17 cellular contexts compared by ENCODE assay signal in genomic region chr1:111618081-111618480, GRCh38. TPM values are rescaled to one million over a fixed set of nuclear protein-coding genes. Genes with fewer than 3 reads are reported as not detected.
DNase-seq lines count a peak whose midpoint lies in the region; ATAC-seq and TF ChIP-seq lines count a peak whose summit lies in the region.
"Had no signal": no experiment of that assay in that cellular context is flagged by ENCODE, and none has a peak within 500 bp of the region (broad histone marks: within the 10 kb centered on the region; RNA-seq: fewer than 3 reads in every experiment).

No MANE protein-coding gene starts in this region.

- in situ Hi-C loops in GM13977 (cut with MboI; ENCODE audit: low pct_unique_long_range_greater_than_20kb, low sequenced_read_pairs, unreplicated experiment): loop anchor here (25.0 kb wide), 1 partner anchor 406 kb away; the partner anchor contains the start of gene DENND2D

- no peaks in the 10 kb centered on the region for H3K27me3 Mint-ChIP-seq in T-helper 1 cell treated with Interleukin-12 subunit alpha and Interleukin-12 subunit beta and Interleukin-4 antibody, amounts not matched to agents 30 μg/mL and 1 μg/mL, for 36 hours (ENCODE audit: low read depth)
- no peaks in the 10 kb centered on the region for H3K27me3 Mint-ChIP-seq in natural killer cell (ENCODE audit: low read depth in 2 of 2)

- peaks cover 62% of the 10 kb centered on the region for H3K4me1 Mint-ChIP-seq in T-helper 1 cell treated with Interleukin-12 subunit alpha and Interleukin-12 subunit beta and Interleukin-4 antibody, amounts not matched to agents 30 μg/mL and 1 μg/mL, for 36 hours (ENCODE audit: low read depth)
- peaks cover 66% of the 10 kb centered on the region in 2 donors for H3K4me1 Mint-ChIP-seq in natural killer cell

- H3K27ac Mint-ChIP-seq in T-helper 1 cell treated with Interleukin-12 subunit alpha and Interleukin-12 subunit beta and Interleukin-4 antibody, amounts not matched to agents 30 μg/mL and 1 μg/mL, for 36 hours: peak overlapping the region; percentile 76
- peak overlapping the region; percentile 84 to 86 for H3K27ac Mint-ChIP-seq in activated naive CD4-positive, alpha-beta T cell treated with anti-CD3 and anti-CD28 coated beads, Interleukin-2, amount 50 U/mL, for 72 hours
- H3K27ac Mint-ChIP-seq in natural killer cell: peak overlapping the region; percentile 12 to 95

- peak overlapping the region; percentile 67 for H3K4me3 Mint-ChIP-seq in T-helper 1 cell treated with Interleukin-12 subunit alpha and Interleukin-12 subunit beta and Interleukin-4 antibody, amounts not matched to agents 30 μg/mL and 1 μg/mL, for 36 hours
- H3K4me3 Mint-ChIP-seq in natural killer cell: peak overlapping the region; percentile 69

- intact Hi-C loops in natural killer cell (cut with micrococcal nuclease): no loop called here

- H3K9me3 Mint-ChIP-seq in T-helper 1 cell treated with Interleukin-12 subunit alpha and Interleukin-12 subunit beta and Interleukin-4 antibody, amounts not matched to agents 30 μg/mL and 1 μg/mL, for 36 hours: no peaks in the 10 kb centered on the region
- no peaks in the 10 kb centered on the region for H3K9me3 Mint-ChIP-seq in activated naive CD4-positive, alpha-beta T cell treated with anti-CD3 and anti-CD28 coated beads, Interleukin-2, amount 50 U/mL, for 72 hours
- no peaks in the 10 kb centered on the region for H3K9me3 Mint-ChIP-seq in natural killer cell

- TF ChIP-seq CTCF in GM13977 (IDR thresholded peaks at IDR 0.05; ENCODE audit: extremely low read depth, insufficient read depth, missing control alignments) (no peak), natural killer cell (IDR thresholded peaks at IDR 0.05) (no peak)

- DNase-seq in T-helper 1 cell (no peak), GM13977 (ENCODE audit: low spot score) (peak; percentile 60), natural killer cell (no peak), COR-L47 (lab: John Stamatoyannopoulos, UW) (no peak), UCSD-AML1 (lab: John Stamatoyannopoulos, UW; ENCODE audit: unreplicated experiment) (no peak)
- DNase-seq in activated naive CD4-positive, alpha-beta T cell treated with anti-CD3 and anti-CD28 coated beads, Interleukin-2, amount 50 U/mL, for 72 hours (ENCODE audit: low spot score in 2 of 2): no peak
- DNase-seq: amniotic stem cell; cortex of kidney; GDM1; left colon; NCI-H2029; NCI-H82; retina; stimulated activated CD4-positive, alpha-beta T cell treated with anti-CD3 and anti-CD28 coated beads, Interleukin-2, amount 100 ng/mL, for 24 hours; upper lobe of left lung had no signal

- peak; percentile 32 to 51 for ATAC-seq in activated naive CD4-positive, alpha-beta T cell treated with anti-CD3 and anti-CD28 coated beads, Interleukin-2, amount 50 U/mL, for 72 hours
- ATAC-seq in natural killer cell: no peak
- no peak for ATAC-seq in GM19395 (IDR thresholded peaks at IDR 0.05; ENCODE audit: unreplicated experiment)
- ATAC-seq: left colon had no signal

- peaks cover 37% of the 10 kb centered on the region for H3K36me3 Mint-ChIP-seq in T-helper 1 cell treated with Interleukin-12 subunit alpha and Interleukin-12 subunit beta and Interleukin-4 antibody, amounts not matched to agents 30 μg/mL and 1 μg/mL, for 36 hours (ENCODE audit: low read depth)
- peaks cover 21 to 23% of the 10 kb centered on the region in 2 donors for H3K36me3 Mint-ChIP-seq in activated naive CD4-positive, alpha-beta T cell treated with anti-CD3 and anti-CD28 coated beads, Interleukin-2, amount 50 U/mL, for 72 hours
- H3K36me3 Mint-ChIP-seq in natural killer cell: no peaks in the 10 kb centered on the region

RNA-seq across cellular contexts. Expression of gene RAP1A, which starts 1.5 kb away (rescaled TPM):
- 100 to 1,000 TPM; 126 to 165 TPM for total RNA-seq in activated naive CD4-positive, alpha-beta T cell treated with anti-CD3 and anti-CD28 coated beads, Interleukin-2, amount 50 U/mL, for 72 hours
- 100 to 1,000 TPM in 2 of 3 donors, 10 to 100 TPM in 1; 83.7 to 112 (median 104) TPM for total RNA-seq in natural killer cell

Comparison
In these comparisons a context has a peak if more than half of its experiments do, and no peak if none do; other contexts are left out.
1. ATAC-seq: peak in activated naive CD4-positive, alpha-beta T cell treated with anti-CD3 and anti-CD28 coated beads, Interleukin-2, amount 50 U/mL, for 72 hours (2 of 2); none in natural killer cell (0 of 3) and GM19395 (single experiment).
2. Peak in every context shown above with its lines, with median percentiles within 50 percentile points of each other: H3K27ac Mint-ChIP-seq.